In genomic region chr9:110531776-110532175, GRCh38 we compare ENCODE assay signal across 1 cellular context.
TF ChIP-seq lines count a peak whose summit lies in the region.

No MANE protein-coding gene starts in this region.

TF ChIP-seq in SK-N-SH, 30 proteins besides CTCF, POLR2A, EP300 and RAD21 (continued from another document):
- no peak for TF ChIP-seq REST (IDR thresholded peaks at IDR 0.05; ENCODE audit: low read depth, low read length)
- TF ChIP-seq GATA2 (CRISPR knock-in tag; IDR thresholded peaks at IDR 0.05): no peak
- TF ChIP-seq SIN3A (IDR thresholded peaks at IDR 0.05; ENCODE audit: borderline replicate concordance, low read depth, low read length): no peak
- no peak for TF ChIP-seq PBX3 (IDR thresholded peaks at IDR 0.05)
- TF ChIP-seq TCF12 (IDR thresholded peaks at IDR 0.05): no peak
- TF ChIP-seq MEF2A (IDR thresholded peaks at IDR 0.05; ENCODE audit: borderline replicate concordance, low read depth): no peak
- no peak for TF ChIP-seq GABPA (IDR thresholded peaks at IDR 0.05; ENCODE audit: low read depth)
- no peak for TF ChIP-seq FOXJ3 (CRISPR knock-in tag; IDR thresholded peaks at IDR 0.05)
- TF ChIP-seq MAX (IDR thresholded peaks at IDR 0.05; ENCODE audit: low read depth): no peak
